20 cellular contexts compared by ENCODE assay signal in the genomic region with DNA sequence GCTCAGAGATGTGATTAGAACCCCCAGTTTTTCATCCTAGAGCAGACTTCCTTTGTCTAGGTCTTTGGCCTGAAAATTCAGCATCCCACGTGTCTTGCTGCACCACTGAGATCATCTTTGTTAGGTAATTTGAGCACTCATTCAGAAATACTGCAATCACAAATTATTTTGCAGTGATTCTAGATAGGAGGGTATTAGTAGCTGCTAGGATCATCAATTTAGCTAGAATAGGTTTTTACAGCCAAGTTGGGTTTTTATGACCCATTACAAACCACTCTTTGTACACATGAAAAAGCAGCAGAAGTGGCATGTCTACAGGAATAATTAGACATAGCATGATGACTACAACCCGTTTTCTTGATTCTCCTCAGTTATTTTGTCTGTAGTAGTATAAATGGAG.
A peak's percentile ranks its signal among the peaks of the same experiment; 100 is the strongest.
DNase-seq lines count a peak whose midpoint lies in the region; ATAC-seq, FAIRE-seq and TF ChIP-seq lines count a peak whose summit lies in the region.
"Had no signal": no experiment of that assay in that cellular context is flagged by ENCODE, and none has a peak within 500 bp of the region (broad histone marks: within the 10 kb centered on the region; RNA-seq: fewer than 3 reads in every experiment).

No MANE protein-coding gene starts in this region.

- no peaks in the 10 kb centered on the region for H3K23me2 ChIP-seq in H1 (ENCODE audit: low read depth, low read length)

- no peak overlapping the region for H2BK5ac ChIP-seq in H1 (ENCODE audit: low read depth, low read length)

- H4K8ac ChIP-seq in H1 (ENCODE audit: extremely low read depth, insufficient read depth, low read length): no peak overlapping the region

- no peak for ATAC-seq in HG03039 (IDR thresholded peaks at IDR 0.05; ENCODE audit: unreplicated experiment)
- ATAC-seq: GM12878 had no signal

- no peak for FAIRE-seq in H1 (lab: Jason Lieb, UNC)
- FAIRE-seq: D721Med, GM12878 had no signal

- H3K36me3 ChIP-seq in HEK293 (ENCODE audit: control insufficient read depth in 2 of 2, insufficient read depth in 1 of 2, low read length in 2 of 2): no peaks in the 10 kb centered on the region
- no peaks in the 10 kb centered on the region for H3K36me3 ChIP-seq in H1 (ENCODE audit: control insufficient read depth in 2 of 4, insufficient read depth in 4 of 4, low read length in 3 of 4)
- H3K36me3 ChIP-seq: HAP-1 had no signal

- no peaks in the 10 kb centered on the region for H3K79me1 ChIP-seq in H1 (ENCODE audit: low read depth, low read length)

- H3K23ac ChIP-seq in H1 (ENCODE audit: insufficient read length): no peak overlapping the region

- TF ChIP-seq POLR2A in H1 (IDR thresholded peaks at IDR 0.05; ENCODE audit: control extremely low read depth in 1 of 2, low read depth in 2 of 2, low read length in 2 of 2): no peak

- TF ChIP-seq CTCF in HEK293 (tag by site-specific recombination; IDR thresholded peaks at IDR 0.05): no peak
- no peak for TF ChIP-seq CTCF in H1 (IDR thresholded peaks at IDR 0.05; ENCODE audit: control extremely low read depth in 1 of 3, insufficient read depth in 1 of 3, low read depth in 1 of 3, low read length in 3 of 3)

- WGBS in H1 (ENCODE audit: extremely low coverage in 1 of 2, insufficient coverage in 1 of 2, insufficient read length in 1 of 2, insufficient replicate concordance in 2 of 2, low coverage in 1 of 2, low lambda C conversion rate in 2 of 2, missing lambda C conversion rate in 1 of 2), 2 experiments: 73% methylated on average over 2 of the region's 2 CpGs; no CpG with 5 or more reads in 1 of the 2 experiments

- H3K9me3 ChIP-seq in HEK293 (ENCODE audit: control insufficient read depth, insufficient read depth, low read depth, low read length): no peaks in the 10 kb centered on the region
- H3K9me3 ChIP-seq in H1 (ENCODE audit: insufficient read depth in 2 of 2, low read depth in 1 of 2, low read length in 1 of 2): no peaks in the 10 kb centered on the region
- H3K9me3 ChIP-seq: Caco-2, HAP-1 had no signal

- H3K18ac ChIP-seq in H1 (ENCODE audit: extremely low read depth, low read length): no peak overlapping the region

- no peak overlapping the region for H3K4me2 ChIP-seq in H1 (ENCODE audit: insufficient read depth in 1 of 2, low read depth in 2 of 2, low read length in 2 of 2)
- H3K4me2 ChIP-seq: KMS-11 had no signal

- H2AFZ ChIP-seq in H1 (ENCODE audit: low read length): 0 out of 2 replicates have a peak overlapping the region, but pooled peaks have one; percentile 27

- H3K4me3 ChIP-seq in HEK293 (ENCODE audit: low read depth, low read length) (no peak overlapping the region), H1 (ENCODE audit: extremely low read depth in 1 of 4, insufficient read depth in 2 of 4, low read depth in 3 of 4, low read length in 4 of 4) (no peak overlapping the region)
- H3K4me3 ChIP-seq: GM12878, HAP-1 had no signal

- no peaks in the 10 kb centered on the region for H3K4me1 ChIP-seq in HEK293 (ENCODE audit: control insufficient read depth, insufficient read depth, low read length)
- H3K4me1 ChIP-seq in H1 (replicated peaks in 1 of 4; ENCODE audit: control insufficient read depth in 3 of 4, insufficient read depth in 4 of 4, low read length in 3 of 4): 0 out of 7 replicates have a peak, but pooled peaks cover 0 to 1% (median 0%) of the 10 kb centered on the region in 4 experiments
- H3K4me1 ChIP-seq: Caco-2 had no signal

- CTCF ChIA-PET in HEK293 (lab: Yijun Ruan, JAX): interaction anchor here (0.6 to 0.7 kb wide), 2 partner anchors 101 to 141 kb away, joined by 4 to 5 read pairs; no protein-coding TSS in a partner anchor
- CTCF ChIA-PET in H1 (lab: Charles Lee; ENCODE audit: partially characterized antibody): interaction anchor here (0.6 kb wide), 1 partner anchor 560 kb away, joined by 6 read pairs; no protein-coding TSS in a partner anchor

- no peak overlapping the region for H3K4ac ChIP-seq in H1 (replicated peaks; ENCODE audit: insufficient read length, low read depth, low read length)

- no peak overlapping the region for H2AK5ac ChIP-seq in H1 (ENCODE audit: low read depth, low read length)

- H2BK20ac ChIP-seq in H1 (ENCODE audit: low read length): no peak overlapping the region

- no peaks in the 10 kb centered on the region for H4K20me1 ChIP-seq in H1 (replicated peaks in 1 of 2; ENCODE audit: control insufficient read depth in 1 of 2, insufficient read depth in 2 of 2, low read length in 2 of 2)

- H3K27ac ChIP-seq in HEK293 (ENCODE audit: extremely low read depth, low read depth, low read length): no peak overlapping the region
- H3K27ac ChIP-seq in H1 (ENCODE audit: low read depth, low read length): no peak overlapping the region
- H3K27ac ChIP-seq: C4-2B, KMS-11 had no signal

- TF ChIP-seq RAD21 in H1 (IDR thresholded peaks at IDR 0.05 in 1 of 2, conservative IDR thresholded peaks at IDR 0.05 in 1 of 2; ENCODE audit: low read depth in 2 of 2, low read length in 2 of 2): no peak

- no peak overlapping the region for H3K14ac ChIP-seq in H1 (ENCODE audit: insufficient read length)

- H3K9ac ChIP-seq in H1 (replicated peaks in 1 of 4; ENCODE audit: extremely low read depth in 1 of 4, low read depth in 3 of 4, low read length in 3 of 4): no peak overlapping the region
- H3K9ac ChIP-seq: KMS-11 had no signal

- H3K79me2 ChIP-seq in H1 (ENCODE audit: control insufficient read depth in 1 of 2, insufficient read depth in 2 of 2, low read length in 2 of 2): no peaks in the 10 kb centered on the region

- H2BK15ac ChIP-seq in H1 (ENCODE audit: low read length): no peak overlapping the region

- POLR2A ChIA-PET in HEK293 (lab: Yijun Ruan, JAX) (no interaction called here), H1 (lab: Charles Lee; ENCODE audit: partially characterized antibody) (no interaction called here)

- H4K5ac ChIP-seq in H1 (ENCODE audit: insufficient read length, low read depth, low read length): no peak overlapping the region

- no peak overlapping the region for H3K56ac ChIP-seq in H1 (replicated peaks; ENCODE audit: insufficient read length, low read depth, low read length)

- no peaks in the 10 kb centered on the region for H3K27me3 ChIP-seq in H1 (replicated peaks in 1 of 4; ENCODE audit: control insufficient read depth in 3 of 4, extremely low read depth in 1 of 4, insufficient read depth in 3 of 4, low read length in 3 of 4)

- H4K91ac ChIP-seq in H1 (replicated peaks; ENCODE audit: insufficient read length, low read length): no peak overlapping the region

- DNase-seq in DMS79 (lab: John Stamatoyannopoulos, UW) (peak; percentile 52), NCI-H69 (lab: John Stamatoyannopoulos, UW) (peak; percentile 67), H1 (ENCODE audit: low read depth in 1 of 2, low spot score in 2 of 2) (no peak), DMS 273 (lab: John Stamatoyannopoulos, UW; ENCODE audit: unreplicated experiment) (no peak), superior temporal gyrus (ENCODE audit: extremely low spot score) (no peak)
- DNase-seq: ACHN; Caco-2; CD4-positive, alpha-beta T cell; DMS153; DND-41; EL; GOT3; HFFc6 had no signal

- TF ChIP-seq EP300 in H1 (IDR thresholded peaks at IDR 0.05; ENCODE audit: borderline replicate concordance in 1 of 2, low read depth in 2 of 2, low read length in 2 of 2): no peak

- H2BK120ac ChIP-seq in H1 (replicated peaks; ENCODE audit: low read depth, low read length): no peak overlapping the region

- H2BK12ac ChIP-seq in H1 (ENCODE audit: low read depth, low read length): no peak overlapping the region

TF ChIP-seq in HEK293, 187 proteins besides CTCF, POLR2A, EP300 and RAD21 (continues in another document):
- TF ChIP-seq ZNF549 (tag by site-specific recombination; IDR thresholded peaks at IDR 0.05) (no peak), GFI1B (tag by site-specific recombination; IDR thresholded peaks at IDR 0.05) (peak; percentile 97)
- TF ChIP-seq, protein P1, sequence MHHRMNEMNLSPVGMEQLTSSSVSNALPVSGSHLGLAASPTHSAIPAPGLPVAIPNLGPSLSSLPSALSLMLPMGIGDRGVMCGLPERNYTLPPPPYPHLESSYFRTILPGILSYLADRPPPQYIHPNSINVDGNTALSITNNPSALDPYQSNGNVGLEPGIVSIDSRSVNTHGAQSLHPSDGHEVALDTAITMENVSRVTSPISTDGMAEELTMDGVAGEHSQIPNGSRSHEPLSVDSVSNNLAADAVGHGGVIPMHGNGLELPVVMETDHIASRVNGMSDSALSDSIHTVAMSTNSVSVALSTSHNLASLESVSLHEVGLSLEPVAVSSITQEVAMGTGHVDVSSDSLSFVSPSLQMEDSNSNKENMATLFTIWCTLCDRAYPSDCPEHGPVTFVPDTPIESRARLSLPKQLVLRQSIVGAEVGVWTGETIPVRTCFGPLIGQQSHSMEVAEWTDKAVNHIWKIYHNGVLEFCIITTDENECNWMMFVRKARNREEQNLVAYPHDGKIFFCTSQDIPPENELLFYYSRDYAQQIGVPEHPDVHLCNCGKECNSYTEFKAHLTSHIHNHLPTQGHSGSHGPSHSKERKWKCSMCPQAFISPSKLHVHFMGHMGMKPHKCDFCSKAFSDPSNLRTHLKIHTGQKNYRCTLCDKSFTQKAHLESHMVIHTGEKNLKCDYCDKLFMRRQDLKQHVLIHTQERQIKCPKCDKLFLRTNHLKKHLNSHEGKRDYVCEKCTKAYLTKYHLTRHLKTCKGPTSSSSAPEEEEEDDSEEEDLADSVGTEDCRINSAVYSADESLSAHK (tag by site-specific recombination; IDR thresholded peaks at IDR 0.05): peak; percentile 37; the same call in 1 of the 2 replicates

TF ChIP-seq in H1, 55 proteins besides CTCF, POLR2A, EP300 and RAD21:
- TF ChIP-seq TBP (IDR thresholded peaks at IDR 0.05; ENCODE audit: low read depth, low read length) (no peak), BACH1 (IDR thresholded peaks at IDR 0.05; ENCODE audit: low read length) (no peak), KDM4A (IDR thresholded peaks at IDR 0.05; ENCODE audit: low read depth, low read length, severe bottlenecking) (no peak), JUN (IDR thresholded peaks at IDR 0.05; ENCODE audit: low read depth, low read length) (no peak), CHD2 (IDR thresholded peaks at IDR 0.05; ENCODE audit: low read length) (no peak)

Comparison
In these comparisons a context has a peak if more than half of its experiments do, and no peak if none do; other contexts are left out.
1. DNase-seq: peak in DMS79 (single experiment) and NCI-H69 (single experiment); none in H1 (0 of 2), DMS 273 (single experiment) and superior temporal gyrus (single experiment).